In the genomic region with DNA sequence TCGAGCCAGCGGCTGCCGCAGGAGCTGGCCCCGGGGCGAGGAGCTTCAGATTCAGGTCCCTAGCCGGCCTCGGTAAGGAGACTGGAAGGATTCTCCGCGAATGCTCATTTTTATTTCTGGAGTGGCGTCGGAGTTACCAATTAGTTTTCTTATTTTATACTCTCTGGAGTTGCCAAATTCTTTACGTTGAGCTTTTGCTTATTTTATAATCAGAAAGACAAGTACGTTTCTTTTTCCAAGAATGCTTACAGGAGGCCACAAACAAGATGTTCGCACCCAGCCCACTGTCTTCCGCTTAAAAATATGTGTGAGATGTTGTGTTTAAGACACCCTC, we compare ENCODE assay signal across 13 cellular contexts. TPM values are rescaled to one million over a fixed set of nuclear protein-coding genes. Genes with fewer than 3 reads are reported as not detected.
DNase-seq lines count a peak whose midpoint lies in the region; ATAC-seq and TF ChIP-seq lines count a peak whose summit lies in the region.
"Had no signal": no experiment of that assay in that cellular context is flagged by ENCODE, and none has a peak within 500 bp of the region (broad histone marks: within the 10 kb centered on the region; RNA-seq: fewer than 3 reads in every experiment).

No MANE protein-coding gene starts in this region.

- H3K79me1 ChIP-seq in neuronal stem cell (ENCODE audit: low read depth, low read length), result no peaks in the 10 kb centered on the region

- peak overlapping the region; percentile 77 for H3K4me2 ChIP-seq in neuronal stem cell (ENCODE audit: insufficient read depth, low read length, poor library complexity, severe bottlenecking)

- H3K18ac ChIP-seq in neuronal stem cell (ENCODE audit: low read length), result peak overlapping the region; percentile 92

- H3K4me3 Mint-ChIP-seq in CD14-positive monocyte, result peak overlapping the region in 1 of 2 donors; percentile 11
- H3K4me3 Mint-ChIP-seq: T-helper 2 cell treated with Interferon-gamma antibody and Interleukin-4, amounts not matched to agents 5 μg/mL and 100 μg/mL, for 36 hours had no signal

- H3K14ac ChIP-seq in neuronal stem cell (ENCODE audit: low read length), result no peak overlapping the region

- peaks cover 46 to 62% (median 54%) of the 10 kb centered on the region in 3 donors for H3K27me3 Mint-ChIP-seq in CD14-positive monocyte (ENCODE audit: low read depth in 3 of 3)

- H2BK12ac ChIP-seq in neuronal stem cell (ENCODE audit: low read length), result no peak overlapping the region

- H3K9me3 Mint-ChIP-seq in CD14-positive monocyte, result peaks cover 4 to 15% (median 12%) of the 10 kb centered on the region in 7 donors
- H3K9me3 Mint-ChIP-seq: effector memory CD8-positive, alpha-beta T cell; T-helper 2 cell treated with Interferon-gamma antibody and Interleukin-4, amounts not matched to agents 5 μg/mL and 100 μg/mL, for 36 hours had no signal

- no peak overlapping the region for H3K4ac ChIP-seq in neuronal stem cell (ENCODE audit: low read length)

- H3K4me3 ChIP-seq in heart right ventricle, result peak overlapping the region in 9 of 10 donors; percentile 29 to 61 (median 49)
- peak overlapping the region; percentile 43 to 54 for H3K4me3 ChIP-seq in esophagus (ENCODE audit: low read depth in 1 of 2, low read length in 2 of 2)
- peak overlapping the region in 1 of 2 donors; percentile 73 for H3K4me3 ChIP-seq in neuronal stem cell (ENCODE audit: low read length in 2 of 2)
- peak overlapping the region; percentile 51 to 75 for H3K4me3 ChIP-seq in aorta (ENCODE audit: low read length in 2 of 2)

- H3K4me1 Mint-ChIP-seq in CD14-positive monocyte, result peaks cover 5% of the 10 kb centered on the region

- H2BK15ac ChIP-seq in neuronal stem cell (ENCODE audit: low read length), result no peak overlapping the region

- H3K9me3 ChIP-seq in heart right ventricle (peaks cover 0 to 3% (median 0%) of the 10 kb centered on the region in 11 donors), esophagus (ENCODE audit: control insufficient read depth in 2 of 2, insufficient read depth in 1 of 2, low read depth in 1 of 2, low read length in 1 of 2) (no peaks in the 10 kb centered on the region), neuronal stem cell (replicated peaks in 1 of 2; ENCODE audit: control insufficient read depth in 2 of 2, insufficient read depth in 1 of 2, low read depth in 1 of 2, low read length in 2 of 2) (peaks cover 2% of the 10 kb centered on the region in 2 donors), aorta (ENCODE audit: control insufficient read depth, low read length) (peaks cover 2% of the 10 kb centered on the region)
- H3K9me3 ChIP-seq: thyroid gland had no signal

- no peaks in the 10 kb centered on the region for H3K36me3 Mint-ChIP-seq in CD14-positive monocyte

- H2AK5ac ChIP-seq in neuronal stem cell (ENCODE audit: low read depth, low read length), result no peak overlapping the region

- DNase-seq in heart right ventricle (no peak), Right ventricle myocardium superior (no peak), neuronal stem cell (ENCODE audit: low spot score) (no peak), aorta (no peak), CD14-positive monocyte (ENCODE audit: low spot score) (no peak), GM03348 (ENCODE audit: low spot score) (no peak)
- DNase-seq: activated T-cell treated with anti-CD3 and anti-CD28 coated beads, Interleukin-2, amount 50 U/mL, for 48 hours; effector memory CD8-positive, alpha-beta T cell; NCI-H526 treated with DMSO at 0.1 percent for 48 hours had no signal

- H3K27ac ChIP-seq in heart right ventricle (no peak overlapping the region), esophagus (ENCODE audit: low read depth in 2 of 2, low read length in 1 of 2) (no peak overlapping the region), neuronal stem cell (replicated peaks; ENCODE audit: low read length) (no peak overlapping the region), aorta (ENCODE audit: low read depth in 1 of 2, low read length in 2 of 2) (no peak overlapping the region)
- H3K27ac ChIP-seq: thyroid gland had no signal

- H2AFZ ChIP-seq in neuronal stem cell (ENCODE audit: low read length), result peak overlapping the region; percentile 78

- intact Hi-C loops in heart right ventricle (cut with DNase I), result no loop called here
- intact Hi-C loops in Right ventricle myocardium superior (cut with DNase I), result no loop called here
- intact Hi-C loops in aorta (cut with DNase I), result no loop called here
- intact Hi-C loops in CD14-positive monocyte (cut with micrococcal nuclease), result no loop called here

- no peak overlapping the region for H3K9ac ChIP-seq in neuronal stem cell (ENCODE audit: low read depth, low read length, poor library complexity)

- no peak overlapping the region for H4K8ac ChIP-seq in neuronal stem cell (ENCODE audit: low read depth, low read length)

- no peak for TF ChIP-seq CTCF in heart right ventricle (IDR thresholded peaks at IDR 0.05)
- no peak for TF ChIP-seq CTCF in CD14-positive monocyte (IDR thresholded peaks at IDR 0.05)

- H4K91ac ChIP-seq in neuronal stem cell (ENCODE audit: low read depth, low read length, poor library complexity), result no peak overlapping the region

- H3K36me3 ChIP-seq in heart right ventricle (no peaks in the 10 kb centered on the region), esophagus (ENCODE audit: control insufficient read depth in 2 of 2, insufficient read depth in 2 of 2, low read length in 1 of 2) (no peaks in the 10 kb centered on the region), neuronal stem cell (replicated peaks in 1 of 2; ENCODE audit: control insufficient read depth in 2 of 2, insufficient read depth in 2 of 2, low read length in 2 of 2) (no peaks in the 10 kb centered on the region), aorta (ENCODE audit: control insufficient read depth in 1 of 2, insufficient read depth in 2 of 2, low read length in 1 of 2) (no peaks in the 10 kb centered on the region)
- H3K36me3 ChIP-seq: thyroid gland had no signal

- no peak overlapping the region for H2BK120ac ChIP-seq in neuronal stem cell (ENCODE audit: low read depth, low read length)

- WGBS in heart right ventricle, 2 donors, result 39 to 42% methylated on average over 15 of the region's 15 CpGs
- WGBS in esophagus, 2 donors, result 30 to 32% methylated on average over 15 of the region's 15 CpGs
- WGBS in neuronal stem cell (ENCODE audit: extremely low coverage in 2 of 2, insufficient read length in 2 of 2, insufficient replicate concordance in 1 of 2), 2 donors, result no CpG with 5 or more reads among the region's 15 CpGs
- 22 to 25% methylated on average over 15 of the region's 15 CpGs for WGBS in aorta, 2 donors

- H3K23ac ChIP-seq in neuronal stem cell (ENCODE audit: low read depth, low read length, poor library complexity), result peak overlapping the region; percentile 52

- no peak for ATAC-seq in heart right ventricle
- no peak for ATAC-seq in Right ventricle myocardium superior (ENCODE audit: poor library complexity)
- no peak for ATAC-seq in aorta (ENCODE audit: low FRiP score)
- no peak for ATAC-seq in GM18873 (IDR thresholded peaks at IDR 0.05; ENCODE audit: low FRiP score, unreplicated experiment)

- H2BK5ac ChIP-seq in neuronal stem cell (ENCODE audit: low read length), result no peak overlapping the region

- H3K27me3 ChIP-seq in heart right ventricle (peaks cover 0 to 37% (median 17%) of the 10 kb centered on the region in 7 donors), esophagus (ENCODE audit: control insufficient read depth in 1 of 2, insufficient read depth in 2 of 2, low read length in 2 of 2) (no peaks in the 10 kb centered on the region), neuronal stem cell (ENCODE audit: control insufficient read depth in 3 of 3, insufficient read depth in 3 of 3, low read depth in 1 of 3, low read length in 3 of 3) (peaks cover 0 to 38% (median 13%) of the 10 kb centered on the region in 3 experiments), aorta (ENCODE audit: control insufficient read depth in 1 of 2, insufficient read depth in 2 of 2, low read length in 1 of 2) (no peaks in the 10 kb centered on the region)
- H3K27me3 ChIP-seq: thyroid gland had no signal

- H3K27ac Mint-ChIP-seq in CD14-positive monocyte, result no peak overlapping the region
- H3K27ac Mint-ChIP-seq: effector memory CD8-positive, alpha-beta T cell; T-helper 2 cell treated with Interferon-gamma antibody and Interleukin-4, amounts not matched to agents 5 μg/mL and 100 μg/mL, for 36 hours had no signal

- H3K4me1 ChIP-seq in heart right ventricle, result peaks cover 0 to 9% (median 3%) of the 10 kb centered on the region in 9 donors
- H3K4me1 ChIP-seq in esophagus (ENCODE audit: control insufficient read depth in 2 of 2, insufficient read depth in 2 of 2, low read length in 1 of 2), result no peaks in the 10 kb centered on the region
- peaks cover 0 to 2% of the 10 kb centered on the region in 2 donors for H3K4me1 ChIP-seq in neuronal stem cell (ENCODE audit: control insufficient read depth in 2 of 2, insufficient read depth in 1 of 2, low read depth in 1 of 2, low read length in 2 of 2)
- no peaks in the 10 kb centered on the region for H3K4me1 ChIP-seq in aorta (ENCODE audit: control insufficient read depth in 1 of 2, insufficient read depth in 2 of 2, low read length in 2 of 2)

RNA-seq across cellular contexts. Expression of a gene that starts 0.5 kb away (rescaled TPM):
- total RNA-seq in heart right ventricle, result under 1 TPM in 4 of 10 donors, not detected in 6; 0.07 to 0.23 (median 0.10) TPM
- polyA plus RNA-seq in heart right ventricle, result under 1 TPM in 1 of 2 donors, not detected in 1; 0.04 TPM
- 0.35 TPM for total RNA-seq in Right ventricle myocardium superior
- under 1 TPM; 0.07 to 0.10 TPM for polyA plus RNA-seq in esophagus
- polyA plus RNA-seq in neuronal stem cell (2013, experiment 1 of 2), result 1.3 TPM
- polyA plus RNA-seq in neuronal stem cell (2013, experiment 2 of 2), result 1.3 TPM
- total RNA-seq in aorta, result under 1 TPM; 0.42 to 0.49 TPM
- not detected for polyA plus RNA-seq in aorta
- not detected for polyA plus RNA-seq in CD14-positive monocyte
- total RNA-seq: thyroid gland had no signal
